1 cellular context compared by ENCODE assay signal in genomic region chr9:133477992-133478850, GRCh38.
A peak's percentile ranks its signal among the peaks of the same experiment; 100 is the strongest.
TF ChIP-seq lines count a peak whose summit lies in the region.

No MANE protein-coding gene starts in this region.

TF ChIP-seq in K562, 482 proteins besides CTCF, POLR2A, EP300 and RAD21:
- TF ChIP-seq TFAP4 (CRISPR knock-in tag; IDR thresholded peaks at IDR 0.05; ENCODE audit: borderline replicate concordance) (no peak), SPI1 (IDR thresholded peaks at IDR 0.05; ENCODE audit: borderline replicate concordance, low read depth, low read length) (peak; percentile 68; the same call in 1 of the 2 replicates)
